ENCODE assay signal across 1 cellular context in the genomic region with DNA sequence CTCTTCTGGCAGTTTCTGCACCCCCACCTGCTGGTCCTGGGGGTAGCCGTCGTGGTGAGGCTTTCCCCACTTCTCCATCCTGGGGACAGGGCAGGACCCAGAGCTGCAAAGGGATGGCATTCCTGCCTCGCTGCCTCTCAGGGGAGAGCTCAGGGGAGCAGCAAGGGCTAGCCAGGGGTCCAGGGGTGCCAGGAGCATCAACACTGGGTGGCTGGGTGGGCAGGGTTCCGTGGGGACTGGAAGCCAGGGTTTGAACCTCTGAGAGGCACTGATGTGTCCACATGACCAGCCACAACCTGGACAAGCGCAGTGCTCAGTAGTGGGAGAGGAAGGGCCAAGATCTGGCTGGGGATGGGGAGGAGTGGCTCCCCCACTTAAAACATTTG.
TF ChIP-seq lines count a peak whose summit lies in the region.

No MANE protein-coding gene starts in this region.

TF ChIP-seq in IMR-90, 13 proteins besides CTCF, POLR2A, EP300 and RAD21:
- TF ChIP-seq, protein P1, sequence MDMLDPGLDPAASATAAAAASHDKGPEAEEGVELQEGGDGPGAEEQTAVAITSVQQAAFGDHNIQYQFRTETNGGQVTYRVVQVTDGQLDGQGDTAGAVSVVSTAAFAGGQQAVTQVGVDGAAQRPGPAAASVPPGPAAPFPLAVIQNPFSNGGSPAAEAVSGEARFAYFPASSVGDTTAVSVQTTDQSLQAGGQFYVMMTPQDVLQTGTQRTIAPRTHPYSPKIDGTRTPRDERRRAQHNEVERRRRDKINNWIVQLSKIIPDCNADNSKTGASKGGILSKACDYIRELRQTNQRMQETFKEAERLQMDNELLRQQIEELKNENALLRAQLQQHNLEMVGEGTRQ (IDR thresholded peaks at IDR 0.05; ENCODE audit: low read depth, low read length) = no peak
- TF ChIP-seq, protein P2, sequence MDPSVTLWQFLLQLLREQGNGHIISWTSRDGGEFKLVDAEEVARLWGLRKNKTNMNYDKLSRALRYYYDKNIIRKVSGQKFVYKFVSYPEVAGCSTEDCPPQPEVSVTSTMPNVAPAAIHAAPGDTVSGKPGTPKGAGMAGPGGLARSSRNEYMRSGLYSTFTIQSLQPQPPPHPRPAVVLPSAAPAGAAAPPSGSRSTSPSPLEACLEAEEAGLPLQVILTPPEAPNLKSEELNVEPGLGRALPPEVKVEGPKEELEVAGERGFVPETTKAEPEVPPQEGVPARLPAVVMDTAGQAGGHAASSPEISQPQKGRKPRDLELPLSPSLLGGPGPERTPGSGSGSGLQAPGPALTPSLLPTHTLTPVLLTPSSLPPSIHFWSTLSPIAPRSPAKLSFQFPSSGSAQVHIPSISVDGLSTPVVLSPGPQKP (IDR thresholded peaks at IDR 0.05; ENCODE audit: borderline replicate concordance, low read depth, low read length) = no peak
- TF ChIP-seq CEBPB (IDR thresholded peaks at IDR 0.05; ENCODE audit: low read depth, low read length) (no peak), MAZ (IDR thresholded peaks at IDR 0.05; ENCODE audit: borderline replicate concordance, low read depth, low read length) (no peak), NFE2L2 (IDR thresholded peaks at IDR 0.05; ENCODE audit: low read depth, low read length) (no peak), RCOR1 (IDR thresholded peaks at IDR 0.05; ENCODE audit: insufficient replicate concordance, low read length) (no peak), MXI1 (IDR thresholded peaks at IDR 0.05; ENCODE audit: borderline replicate concordance, low read depth, low read length) (no peak), SMC3 (IDR thresholded peaks at IDR 0.05; ENCODE audit: low read depth, low read length) (no peak), MAFK (IDR thresholded peaks at IDR 0.05; ENCODE audit: low read depth, low read length) (no peak), RFX5 (IDR thresholded peaks at IDR 0.05; ENCODE audit: low read depth, low read length) (no peak), BHLHE40 (IDR thresholded peaks at IDR 0.05; ENCODE audit: low read depth, low read length) (no peak), FOS (IDR thresholded peaks at IDR 0.05; ENCODE audit: low read depth, low read length) (no peak), CHD1 (IDR thresholded peaks at IDR 0.05; ENCODE audit: low read depth, low read length) (no peak)
